In genomic region chr1:201537467-201537866, GRCh38 we compare ENCODE assay signal across 22 cellular contexts. TPM values are rescaled to one million over a fixed set of nuclear protein-coding genes. Genes with fewer than 3 reads are reported as not detected.
DNase-seq lines count a peak whose midpoint lies in the region; ATAC-seq, FAIRE-seq and TF ChIP-seq lines count a peak whose summit lies in the region.
"Had no signal": no experiment of that assay in that cellular context is flagged by ENCODE, and none has a peak within 500 bp of the region (broad histone marks: within the 10 kb centered on the region; RNA-seq: fewer than 3 reads in every experiment).

No MANE protein-coding gene starts in this region.

- DNase-seq in astrocyte (ENCODE audit: low read depth) (no peak), stomach (no peak), NCI-H774 (lab: John Stamatoyannopoulos, UW) (no peak), GM12891 (ENCODE audit: insufficient read length, low spot score) (no peak)
- DNase-seq in activated T-cell treated with anti-CD3 and anti-CD28 coated beads, Interleukin-2, amount 50 U/mL, for 1 hour, result no peak
- DNase-seq: activated CD4-positive, alpha-beta memory T cell treated with anti-CD3 and anti-CD28 coated beads for 36 hours; activated gamma-delta T cell treated with Interleukin-2 at 50 U/mL for 16 hours; CD4-positive, alpha-beta memory T cell; immature natural killer cell; Kasumi-1; left lung; midbrain; NCI-H1694; stimulated activated CD4-positive, alpha-beta T cell treated with anti-CD3 and anti-CD28 coated beads, Interleukin-4, amount 100 ng/mL, for 4 hours; stimulated activated naive CD8-positive, alpha-beta T cell treated with anti-CD3 and anti-CD28 coated beads, Interleukin-15, amount 100 ng/mL, for 72 hours had no signal

- H3K9me3 Mint-ChIP-seq in astrocyte (ENCODE audit: unreplicated experiment), result no peaks in the 10 kb centered on the region
- H3K9me3 Mint-ChIP-seq: activated CD4-positive, alpha-beta memory T cell treated with anti-CD3 and anti-CD28 coated beads for 36 hours; CD4-positive, alpha-beta memory T cell; dendritic cell treated with granulocyte-macrophage colony-stimulating factor and Interleukin-4, amounts not matched to agents 40 ng/mL and 50 ng/mL, for 4 days; immature natural killer cell; stimulated activated naive CD8-positive, alpha-beta T cell treated with anti-CD3 and anti-CD28 coated beads, Interleukin-15, amount 100 ng/mL, for 72 hours had no signal

- H3K36me3 ChIP-seq in BLaER1 treated with 17β-estradiol and CSF1 and Interleukin-3, amounts not matched to agents 10 nM and 100 nM, result peaks cover 0 to 10% (median 0%) of the 10 kb centered on the region in 11 experiments; a peak in 1 of 22 replicates
- H3K36me3 ChIP-seq in astrocyte (ENCODE audit: insufficient read depth, low read length), result no peaks in the 10 kb centered on the region
- H3K36me3 ChIP-seq in muscle layer of colon (ENCODE audit: insufficient read depth, low read length), result no peaks in the 10 kb centered on the region
- H3K36me3 ChIP-seq in stomach, result no peaks in the 10 kb centered on the region
- H3K36me3 ChIP-seq: left lung had no signal

- peaks cover 0 to 43% (median 25%) of the 10 kb centered on the region in 11 experiments; a peak in 14 of 22 replicates for H3K27me3 ChIP-seq in BLaER1 treated with 17β-estradiol and CSF1 and Interleukin-3, amounts not matched to agents 10 nM and 100 nM
- H3K27me3 ChIP-seq in astrocyte (ENCODE audit: insufficient read depth, low read length) (no peaks in the 10 kb centered on the region), muscle layer of colon (ENCODE audit: control insufficient read depth in 1 of 2, insufficient read depth in 2 of 2, low read length in 2 of 2) (no peaks in the 10 kb centered on the region), stomach (peaks cover 0 to 45% (median 23%) of the 10 kb centered on the region in 3 donors)

- no peak for ATAC-seq in GM18861 (IDR thresholded peaks at IDR 0.05; ENCODE audit: unreplicated experiment)
- ATAC-seq: stimulated activated naive CD8-positive, alpha-beta T cell treated with anti-CD3 and anti-CD28 coated beads, Interleukin-15, amount 100 ng/mL, for 72 hours had no signal

- no peaks in the 10 kb centered on the region; a peak in 1 of 22 replicates for H4K20me1 ChIP-seq in BLaER1 treated with 17β-estradiol and CSF1 and Interleukin-3, amounts not matched to agents 10 nM and 100 nM
- no peaks in the 10 kb centered on the region for H4K20me1 ChIP-seq in astrocyte (ENCODE audit: insufficient read depth, low read length)

- peaks cover 74 to 92% (median 83%) of the 10 kb centered on the region in 10 experiments for H3K4me1 ChIP-seq in BLaER1 treated with 17β-estradiol and CSF1 and Interleukin-3, amounts not matched to agents 10 nM and 100 nM
- peaks cover 61% of the 10 kb centered on the region for H3K4me1 ChIP-seq in astrocyte (ENCODE audit: insufficient read depth, low read length)
- peaks cover 75% of the 10 kb centered on the region for H3K4me1 ChIP-seq in muscle layer of colon (ENCODE audit: insufficient read depth, low read length)
- peaks cover 29 to 63% (median 38%) of the 10 kb centered on the region in 4 donors for H3K4me1 ChIP-seq in stomach

- TF ChIP-seq CTCF in astrocyte (IDR thresholded peaks at IDR 0.05; ENCODE audit: insufficient read depth, low read depth, low read length) (no peak), stomach (IDR thresholded peaks at IDR 0.05) (no peak)

- peak overlapping the region in 8 of 11 experiments; percentile 87 to 94 (median 90); a peak in 13 of 22 replicates for H3K27ac ChIP-seq in BLaER1 treated with 17β-estradiol and CSF1 and Interleukin-3, amounts not matched to agents 10 nM and 100 nM
- H3K27ac ChIP-seq in astrocyte (ENCODE audit: low read depth, low read length) (no peak overlapping the region), muscle layer of colon (ENCODE audit: low read depth, low read length) (peak overlapping the region; percentile 93), stomach (peak overlapping the region in 4 of 5 donors; percentile 73 to 87 (median 84))

- peak overlapping the region; percentile 88 to 98 (median 95) for H3K4me2 ChIP-seq in BLaER1 treated with 17β-estradiol and CSF1 and Interleukin-3, amounts not matched to agents 10 nM and 100 nM
- peak overlapping the region; percentile 93 for H3K4me2 ChIP-seq in astrocyte (ENCODE audit: low read length)

- H3K79me2 ChIP-seq in astrocyte (ENCODE audit: insufficient read depth, low read length), result peaks cover 34% of the 10 kb centered on the region

- H3K27me3 Mint-ChIP-seq in astrocyte (ENCODE audit: low read depth, unreplicated experiment), result no peaks in the 10 kb centered on the region

- no peak for TF ChIP-seq POLR2A in stomach (IDR thresholded peaks at IDR 0.05)
- TF ChIP-seq POLR2A in GM12891 (IDR thresholded peaks at IDR 0.05; ENCODE audit: low read depth, low read length), result no peak

- peak overlapping the region in 3 of 10 experiments; percentile 86 to 92 (median 89); a peak in 3 of 20 replicates for H3K4me3 ChIP-seq in BLaER1 treated with 17β-estradiol and CSF1 and Interleukin-3, amounts not matched to agents 10 nM and 100 nM
- no peak overlapping the region for H3K4me3 ChIP-seq in astrocyte (ENCODE audit: insufficient read depth, low read depth, low read length)
- H3K4me3 ChIP-seq in muscle layer of colon (ENCODE audit: low read depth in 1 of 2, low read length in 2 of 2), result peak overlapping the region in 1 of 2 donors; percentile 6
- H3K4me3 ChIP-seq in stomach, result no peak overlapping the region

- intact Hi-C loops in stomach (cut with DNase I; ENCODE audit: low total_unique reads), result no loop called here

- no peak for FAIRE-seq in astrocyte (lab: Jason Lieb, UNC)
- FAIRE-seq in GM12891 (lab: Jason Lieb, UNC), result no peak
- FAIRE-seq: G401.6, GM18507, HTR-8/SVneo had no signal

- peak overlapping the region in 3 of 11 experiments; percentile 88 to 93 (median 91); a peak in 4 of 22 replicates for H3K9ac ChIP-seq in BLaER1 treated with 17β-estradiol and CSF1 and Interleukin-3, amounts not matched to agents 10 nM and 100 nM
- H3K9ac ChIP-seq in astrocyte (ENCODE audit: low read length), result peak overlapping the region; percentile 62
- H3K9ac ChIP-seq in muscle layer of colon (ENCODE audit: low read length), result no peak overlapping the region

- H3K4me3 Mint-ChIP-seq in astrocyte (ENCODE audit: unreplicated experiment), result no peak overlapping the region
- H3K4me3 Mint-ChIP-seq: activated CD4-positive, alpha-beta memory T cell treated with anti-CD3 and anti-CD28 coated beads for 36 hours had no signal

- no peak for TF ChIP-seq EP300 in stomach (IDR thresholded peaks at IDR 0.05)

- peaks cover 57% of the 10 kb centered on the region for H3K4me1 Mint-ChIP-seq in astrocyte (ENCODE audit: low read depth, unreplicated experiment)

- H2AFZ ChIP-seq in astrocyte (ENCODE audit: low read depth, low read length), result no peak overlapping the region

- no peak overlapping the region for H3K27ac Mint-ChIP-seq in astrocyte (ENCODE audit: unreplicated experiment)
- H3K27ac Mint-ChIP-seq: activated CD4-positive, alpha-beta memory T cell treated with anti-CD3 and anti-CD28 coated beads for 36 hours; CD4-positive, alpha-beta memory T cell; immature natural killer cell; stimulated activated naive CD8-positive, alpha-beta T cell treated with anti-CD3 and anti-CD28 coated beads, Interleukin-15, amount 100 ng/mL, for 72 hours had no signal

- H3K36me3 Mint-ChIP-seq in astrocyte (ENCODE audit: low read depth, unreplicated experiment), result no peaks in the 10 kb centered on the region

- 95 to 98% (median 96%) methylated on average over 4 of the region's 4 CpGs for WGBS in stomach, 5 donors

- H3K9me3 ChIP-seq in BLaER1 treated with 17β-estradiol and CSF1 and Interleukin-3, amounts not matched to agents 10 nM and 100 nM (replicated peaks in 1 of 11), result no peaks in the 10 kb centered on the region
- H3K9me3 ChIP-seq in astrocyte (ENCODE audit: insufficient read depth, low read depth, low read length) (no peaks in the 10 kb centered on the region), muscle layer of colon (ENCODE audit: low read length) (no peaks in the 10 kb centered on the region), stomach (no peaks in the 10 kb centered on the region)
- H3K9me3 ChIP-seq: left lung had no signal

TF ChIP-seq in GM12891, 5 proteins besides CTCF, POLR2A, EP300 and RAD21:
- TF ChIP-seq PAX5 (IDR thresholded peaks at IDR 0.05; ENCODE audit: insufficient read depth, low read length, severe bottlenecking), result no peak
- no peak for TF ChIP-seq POLR2AphosphoS5 (IDR thresholded peaks at IDR 0.05; ENCODE audit: low read depth, low read length)
- TF ChIP-seq TAF1 (IDR thresholded peaks at IDR 0.05; ENCODE audit: low read depth, low read length), result no peak
- TF ChIP-seq POU2F2 (IDR thresholded peaks at IDR 0.05; ENCODE audit: low read depth, low read length), result no peak
- TF ChIP-seq SPI1 (IDR thresholded peaks at IDR 0.05; ENCODE audit: low read depth, low read length), result no peak

RNA-seq across cellular contexts. Expression of gene NAV1, which starts 1.5 kb away (rescaled TPM):
- 79.7 and 85.2 TPM in 2 replicates for total RNA-seq in astrocyte
- 10 to 100 TPM in 4 of 5 donors, 1 to 10 TPM in 1; 8.2 to 33.0 (median 17.3) TPM for total RNA-seq in stomach
- polyA plus RNA-seq in stomach, result 1 to 10 TPM; 3.0 to 4.7 (median 4.7) TPM
- polyA plus RNA-seq in GM12891 (2012; ENCODE audit: low read depth, missing spikeins), result 0.23 TPM

RNA-seq across cellular contexts. Expression of gene CSRP1, which starts 30.5 kb away (rescaled TPM):
- 289 and 317 TPM in 2 replicates for total RNA-seq in astrocyte
- total RNA-seq in stomach, result 1,000 to 10,000 TPM in 2 of 5 donors, 100 to 1,000 TPM in 3; 304 to 2,162 (median 853) TPM
- polyA plus RNA-seq in stomach, result 100 to 1,000 TPM; 220 to 641 (median 274) TPM
- polyA plus RNA-seq in GM12891 (2012; ENCODE audit: low read depth, missing spikeins), result 21.0 TPM
